In the genomic region with DNA sequence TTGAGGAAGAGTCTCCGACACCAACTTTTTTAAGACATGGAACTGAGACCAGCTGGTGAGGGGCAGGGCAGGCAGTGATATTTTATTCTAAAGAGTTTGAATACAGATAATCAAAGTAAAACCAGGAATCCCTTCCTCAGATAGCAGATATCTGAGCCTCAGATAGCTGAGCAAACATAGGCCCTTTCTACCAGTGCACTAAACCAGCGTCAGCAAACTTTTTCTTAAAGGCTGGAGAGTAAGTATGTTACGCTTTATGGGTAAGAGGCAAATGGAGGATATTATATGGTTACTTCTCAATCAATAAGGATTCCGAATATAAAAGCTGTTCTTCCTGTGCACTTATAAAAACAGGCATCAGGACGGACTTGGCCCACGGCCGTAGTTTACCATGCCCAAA, we compare ENCODE assay signal across 24 cellular contexts.
"Had no signal": no experiment of that assay in that cellular context is flagged by ENCODE, and none has a peak within 500 bp of the region (broad histone marks: within the 10 kb centered on the region; RNA-seq: fewer than 3 reads in every experiment).

No MANE protein-coding gene starts in this region.

- H3K4me3 ChIP-seq: adrenal gland, body of pancreas, esophagus squamous epithelium, gastrocnemius medialis had no signal

- H3K27me3 ChIP-seq: adrenal gland, body of pancreas, esophagus squamous epithelium, gastrocnemius medialis had no signal

- H3K27ac ChIP-seq: adrenal gland, body of pancreas, epithelial cell of prostate, esophagus squamous epithelium, gastrocnemius medialis had no signal

- H3K9me3 ChIP-seq: adrenal gland, body of pancreas, esophagus squamous epithelium, gastrocnemius medialis had no signal

- H3K4me1 ChIP-seq: adrenal gland, body of pancreas, esophagus squamous epithelium, gastrocnemius medialis had no signal

- ATAC-seq: activated CD4-positive, alpha-beta T cell treated with anti-CD3 and anti-CD28 coated beads for 36 hours; activated CD8-positive, alpha-beta memory T cell treated with anti-CD3 and anti-CD28 coated beads, Interleukin-2, amount 10 ng/mL, durations not matched to agents 7 days and 5 days; activated CD8-positive, alpha-beta T cell treated with anti-CD3 and anti-CD28 coated beads, Interleukin-2, amount 10 ng/mL, durations not matched to agents 7 days and 5 days; activated naive CD8-positive, alpha-beta T cell treated with anti-CD3 and anti-CD28 coated beads, Interleukin-2, amount 50 U/mL, for 24 hours; body of pancreas; gastrocnemius medialis had no signal

- H3K36me3 ChIP-seq: adrenal gland, esophagus squamous epithelium, gastrocnemius medialis had no signal

- DNase-seq: activated CD4-positive, alpha-beta memory T cell treated with anti-CD3 and anti-CD28 coated beads for 36 hours; activated CD4-positive, alpha-beta T cell treated with anti-CD3 and anti-CD28 coated beads for 36 hours; activated CD4-positive, alpha-beta T cell treated with anti-CD3 and anti-CD28 coated beads, Interleukin-2, amount 10 ng/mL, durations not matched to agents 24 days and 14 days; activated CD4-positive, CD25-positive, alpha-beta regulatory T cell; activated CD4-positive, CD25-positive, alpha-beta regulatory T cell treated with anti-CD3 and anti-CD28 coated beads, Interleukin-2, amount 50 U/mL, for 72 hours; activated CD8-positive, alpha-beta memory T cell treated with anti-CD3 and anti-CD28 coated beads, Interleukin-2, amount 10 ng/mL, durations not matched to agents 7 days and 5 days; activated CD8-positive, alpha-beta memory T cell treated with anti-CD3 and anti-CD28 coated beads, Interleukin-2, amount 50 U/mL, for 4 hours; activated CD8-positive, alpha-beta T cell treated with anti-CD3 and anti-CD28 coated beads, Interleukin-2, amount 10 ng/mL, durations not matched to agents 7 days and 5 days; activated effector memory CD4-positive, alpha-beta T cell treated with anti-CD3 and anti-CD28 coated beads, Interleukin-2, amount 50 U/mL, for 16 hours; activated naive CD4-positive, alpha-beta T cell treated with anti-CD3 and anti-CD28 coated beads for 36 hours; activated naive CD8-positive, alpha-beta T cell treated with anti-CD3 and anti-CD28 coated beads for 36 hours; activated naive CD8-positive, alpha-beta T cell treated with anti-CD3 and anti-CD28 coated beads, Interleukin-2, amount 50 U/mL, for 24 hours; activated T-cell treated with anti-CD3 and anti-CD28 coated beads, Interleukin-2, amount 50 U/mL, for 1 hour; activated T-cell treated with anti-CD3 and anti-CD28 coated beads, Interleukin-2, amount 50 U/mL, for 48 hours; adrenal gland; amygdala; aorta; body of pancreas; caudate nucleus; effector CD8-positive, alpha-beta T cell; esophagus squamous epithelium; gastrocnemius medialis; T-helper 2 cell had no signal
